ENCODE assay signal across 27 cellular contexts in the genomic region with DNA sequence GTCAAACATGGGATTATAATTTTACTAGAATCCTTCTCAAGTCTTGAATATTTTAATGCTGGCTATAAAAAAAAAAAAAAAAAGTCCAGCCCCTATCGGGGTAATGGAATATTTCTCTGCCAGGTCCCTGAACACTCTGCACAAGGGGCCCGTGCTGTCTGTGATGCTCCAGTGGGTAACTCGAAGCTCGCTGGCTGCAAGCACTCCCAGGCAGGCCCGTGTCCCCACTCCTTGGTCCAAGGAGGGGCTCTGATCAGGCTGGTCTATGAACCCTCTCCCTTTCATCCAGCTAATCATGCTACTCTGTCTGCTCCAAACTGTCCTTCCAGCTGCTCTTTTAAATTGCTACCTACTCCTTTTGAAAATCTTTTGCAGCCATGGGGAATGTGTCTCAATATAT.
"Had no signal": no experiment of that assay in that cellular context is flagged by ENCODE, and none has a peak within 500 bp of the region (broad histone marks: within the 10 kb centered on the region; RNA-seq: fewer than 3 reads in every experiment).

No MANE protein-coding gene starts in this region.

- ATAC-seq: activated naive CD4-positive, alpha-beta T cell treated with anti-CD3 and anti-CD28 coated beads, Interleukin-2, amount 50 U/mL, for 72 hours; activated T-cell treated with anti-CD3 and anti-CD28 coated beads, Interleukin-2, amount 50 U/mL, for 72 hours; effector memory CD8-positive, alpha-beta T cell; gastroesophageal sphincter had no signal

- DNase-seq: activated CD4-positive, alpha-beta memory T cell treated with anti-CD3 and anti-CD28 coated beads, Interleukin-2, amount 10 ng/mL, durations not matched to agents 7 days and 5 days; activated CD4-positive, alpha-beta T cell treated with anti-CD3 and anti-CD28 coated beads for 1 hour; activated CD4-positive, alpha-beta T cell treated with anti-CD3 and anti-CD28 coated beads for 4 hours; activated CD4-positive, alpha-beta T cell treated with anti-CD3 and anti-CD28 coated beads, Interleukin-2, amount 10 ng/mL, durations not matched to agents 7 days and 5 days; activated CD4-positive, alpha-beta T cell treated with anti-CD3 and anti-CD28 coated beads, Interleukin-2, amount 50 U/mL, for 4 hours; activated CD8-positive, alpha-beta memory T cell treated with anti-CD3 and anti-CD28 coated beads, Interleukin-2, amount 50 U/mL, for 48 hours; activated gamma-delta T cell; activated naive CD4-positive, alpha-beta T cell; activated naive CD4-positive, alpha-beta T cell treated with anti-CD3 and anti-CD28 coated beads, Interleukin-2, amount 10 ng/mL, durations not matched to agents 7 days and 5 days; activated naive CD8-positive, alpha-beta T cell treated with anti-CD3 and anti-CD28 coated beads, Interleukin-2, amount 10 ng/mL, durations not matched to agents 7 days and 5 days; activated T-cell treated with anti-CD3 and anti-CD28 coated beads for 4 hours; activated T-cell treated with anti-CD3 and anti-CD28 coated beads, Interleukin-2, amount 50 U/mL, for 24 hours; activated T-cell treated with anti-CD3 and anti-CD28 coated beads, Interleukin-2, amount 50 U/mL, for 72 hours; caudate nucleus; cortex of kidney; dermis blood vessel endothelial cell; effector CD4-positive, alpha-beta T cell; effector memory CD8-positive, alpha-beta T cell; erythroblast; foreskin melanocyte; T-helper 1 cell; T-helper 2 cell had no signal

- H3K27me3 ChIP-seq: ascending aorta, esophagus muscularis mucosa, gastroesophageal sphincter had no signal

- H3K36me3 Mint-ChIP-seq: activated naive CD4-positive, alpha-beta T cell treated with anti-CD3 and anti-CD28 coated beads, Interleukin-2, amount 50 U/mL, for 72 hours; activated naive CD8-positive, alpha-beta T cell treated with anti-CD3 and anti-CD28 coated beads, Interleukin-2, amount 10 ng/mL, durations not matched to agents 7 days and 5 days had no signal

- H3K27me3 Mint-ChIP-seq: activated CD4-positive, alpha-beta memory T cell treated with anti-CD3 and anti-CD28 coated beads, Interleukin-2, amount 10 ng/mL, durations not matched to agents 7 days and 5 days; activated CD4-positive, alpha-beta T cell treated with anti-CD3 and anti-CD28 coated beads, Interleukin-2, amount 10 ng/mL, durations not matched to agents 7 days and 5 days; activated naive CD4-positive, alpha-beta T cell treated with anti-CD3 and anti-CD28 coated beads, Interleukin-2, amount 10 ng/mL, durations not matched to agents 7 days and 5 days; activated naive CD8-positive, alpha-beta T cell treated with anti-CD3 and anti-CD28 coated beads, Interleukin-2, amount 10 ng/mL, durations not matched to agents 7 days and 5 days; activated T-cell treated with anti-CD3 and anti-CD28 coated beads, Interleukin-2, amount 50 U/mL, for 24 hours; brain; effector memory CD8-positive, alpha-beta T cell had no signal

- H3K4me3 Mint-ChIP-seq: activated CD4-positive, alpha-beta memory T cell treated with anti-CD3 and anti-CD28 coated beads, Interleukin-2, amount 10 ng/mL, durations not matched to agents 7 days and 5 days; activated CD4-positive, alpha-beta T cell treated with anti-CD3 and anti-CD28 coated beads, Interleukin-2, amount 10 ng/mL, durations not matched to agents 7 days and 5 days; activated naive CD4-positive, alpha-beta T cell treated with anti-CD3 and anti-CD28 coated beads, Interleukin-2, amount 10 ng/mL, durations not matched to agents 7 days and 5 days; activated naive CD8-positive, alpha-beta T cell treated with anti-CD3 and anti-CD28 coated beads, Interleukin-2, amount 10 ng/mL, durations not matched to agents 7 days and 5 days; activated T-cell treated with anti-CD3 and anti-CD28 coated beads, Interleukin-2, amount 50 U/mL, for 24 hours; activated T-cell treated with anti-CD3 and anti-CD28 coated beads, Interleukin-2, amount 50 U/mL, for 72 hours; brain; effector memory CD8-positive, alpha-beta T cell had no signal

- H3K27ac ChIP-seq: ascending aorta, esophagus muscularis mucosa, gastroesophageal sphincter had no signal

- H3K4me1 Mint-ChIP-seq: activated CD4-positive, alpha-beta memory T cell treated with anti-CD3 and anti-CD28 coated beads, Interleukin-2, amount 10 ng/mL, durations not matched to agents 7 days and 5 days; activated CD4-positive, alpha-beta T cell treated with anti-CD3 and anti-CD28 coated beads, Interleukin-2, amount 10 ng/mL, durations not matched to agents 7 days and 5 days; activated naive CD4-positive, alpha-beta T cell treated with anti-CD3 and anti-CD28 coated beads, Interleukin-2, amount 10 ng/mL, durations not matched to agents 7 days and 5 days had no signal

- H3K27ac Mint-ChIP-seq: activated CD4-positive, alpha-beta memory T cell treated with anti-CD3 and anti-CD28 coated beads, Interleukin-2, amount 10 ng/mL, durations not matched to agents 7 days and 5 days; activated CD4-positive, alpha-beta T cell treated with anti-CD3 and anti-CD28 coated beads, Interleukin-2, amount 10 ng/mL, durations not matched to agents 7 days and 5 days; activated naive CD4-positive, alpha-beta T cell treated with anti-CD3 and anti-CD28 coated beads, Interleukin-2, amount 10 ng/mL, durations not matched to agents 7 days and 5 days; activated naive CD8-positive, alpha-beta T cell treated with anti-CD3 and anti-CD28 coated beads, Interleukin-2, amount 10 ng/mL, durations not matched to agents 7 days and 5 days; activated T-cell treated with anti-CD3 and anti-CD28 coated beads, Interleukin-2, amount 50 U/mL, for 24 hours; activated T-cell treated with anti-CD3 and anti-CD28 coated beads, Interleukin-2, amount 50 U/mL, for 72 hours; effector memory CD8-positive, alpha-beta T cell had no signal

- H3K9me3 Mint-ChIP-seq: activated CD4-positive, alpha-beta memory T cell treated with anti-CD3 and anti-CD28 coated beads, Interleukin-2, amount 10 ng/mL, durations not matched to agents 7 days and 5 days; activated CD4-positive, alpha-beta T cell treated with anti-CD3 and anti-CD28 coated beads, Interleukin-2, amount 10 ng/mL, durations not matched to agents 7 days and 5 days; activated naive CD4-positive, alpha-beta T cell treated with anti-CD3 and anti-CD28 coated beads, Interleukin-2, amount 10 ng/mL, durations not matched to agents 7 days and 5 days; activated naive CD4-positive, alpha-beta T cell treated with anti-CD3 and anti-CD28 coated beads, Interleukin-2, amount 50 U/mL, for 72 hours; activated naive CD8-positive, alpha-beta T cell treated with anti-CD3 and anti-CD28 coated beads, Interleukin-2, amount 10 ng/mL, durations not matched to agents 7 days and 5 days; activated T-cell treated with anti-CD3 and anti-CD28 coated beads, Interleukin-2, amount 50 U/mL, for 24 hours; activated T-cell treated with anti-CD3 and anti-CD28 coated beads, Interleukin-2, amount 50 U/mL, for 72 hours; effector memory CD8-positive, alpha-beta T cell had no signal

- H3K9me3 ChIP-seq: ascending aorta, esophagus muscularis mucosa, gastroesophageal sphincter had no signal

- H3K4me1 ChIP-seq: ascending aorta, esophagus muscularis mucosa, gastroesophageal sphincter had no signal

- H3K4me3 ChIP-seq: ascending aorta, esophagus muscularis mucosa, gastroesophageal sphincter had no signal
